15 cellular contexts compared by ENCODE assay signal in genomic region chr11:20027546-20028014, GRCh38.
DNase-seq lines count a peak whose midpoint lies in the region; ATAC-seq and TF ChIP-seq lines count a peak whose summit lies in the region.
"Had no signal": no experiment of that assay in that cellular context is flagged by ENCODE, and none has a peak within 500 bp of the region (broad histone marks: within the 10 kb centered on the region; RNA-seq: fewer than 3 reads in every experiment).

No MANE protein-coding gene starts in this region.

- H3K36me3 ChIP-seq in HUES48 (ENCODE audit: control insufficient read depth, insufficient read depth, low read length) (no peaks in the 10 kb centered on the region), PC-3 (ENCODE audit: low read depth, low read length) (no peaks in the 10 kb centered on the region), esophagus (ENCODE audit: control insufficient read depth in 2 of 2, insufficient read depth in 2 of 2, low read length in 1 of 2) (no peaks in the 10 kb centered on the region)
- H3K36me3 ChIP-seq: left ventricle myocardium inferior had no signal

- H3K27ac ChIP-seq in HUES48 (ENCODE audit: low read depth, low read length) (peak overlapping the region; percentile 93), PC-3 (ENCODE audit: low read length) (peak overlapping the region; percentile 63), esophagus (ENCODE audit: low read depth in 2 of 2, low read length in 1 of 2) (peak overlapping the region; percentile 79 to 80), caudate nucleus (ENCODE audit: low read depth, low read length) (no peak overlapping the region)
- H3K27ac ChIP-seq: left ventricle myocardium inferior had no signal

- no peaks in the 10 kb centered on the region for H3K79me2 ChIP-seq in PC-3 (ENCODE audit: low read length)

- intact Hi-C loops in PC-3 (cut with micrococcal nuclease): no loop called here

- no peaks in the 10 kb centered on the region for H4K20me1 ChIP-seq in PC-3 (ENCODE audit: low read length)

- CTCF ChIA-PET in PC-3 (lab: Charles Lee): no interaction called here
- CTCF ChIA-PET in activated CD4-positive, alpha-beta T cell treated with anti-CD3 and anti-CD28 coated beads, Interleukin-2, amount 10 ng/mL, durations not matched to agents 7 days and 5 days (lab: Charles Lee): no interaction called here

- TF ChIP-seq CTCF in PC-3 (conservative IDR thresholded peaks at IDR 0.05; ENCODE audit: low read depth, low read length) (no peak), nephron progenitor cell (IDR thresholded peaks at IDR 0.05) (no peak)

- H2AFZ ChIP-seq in PC-3 (ENCODE audit: low read length): no peak overlapping the region

- DNase-seq in PC-3 (no peak), nephron progenitor cell (no peak), caudate nucleus (lab: John Stamatoyannopoulos, UW) (no peak), dedifferentiated amniotic fluid mesenchymal stem cell (ENCODE audit: extremely low spot score) (no peak), NCI-H2196 treated with DMSO at 0.1 percent for 48 hours (lab: John Stamatoyannopoulos, UW; ENCODE audit: unreplicated experiment) (no peak)
- DNase-seq in activated CD4-positive, alpha-beta T cell treated with anti-CD3 and anti-CD28 coated beads, Interleukin-2, amount 10 ng/mL, durations not matched to agents 7 days and 5 days: no peak
- DNase-seq: head of caudate nucleus; left ventricle myocardium inferior; NK-92 treated with Interleukin-12 subunit alpha and Interleukin-12 subunit beta, amount 100 ng/mL, for 24 hours had no signal

- H3K4me1 Mint-ChIP-seq in nephron progenitor cell: peaks cover 88% of the 10 kb centered on the region
- no peaks in the 10 kb centered on the region for H3K4me1 Mint-ChIP-seq in activated CD4-positive, alpha-beta T cell treated with anti-CD3 and anti-CD28 coated beads, Interleukin-2, amount 10 ng/mL, durations not matched to agents 7 days and 5 days
- H3K4me1 Mint-ChIP-seq: CD14-positive monocyte, IgD-negative memory B cell had no signal

- 31 to 33% methylated on average over 4 of the region's 4 CpGs for WGBS in esophagus, 2 donors

- H3K9me3 ChIP-seq in HUES48 (ENCODE audit: control insufficient read depth, insufficient read depth, low read length): no peaks in the 10 kb centered on the region
- no peaks in the 10 kb centered on the region for H3K9me3 ChIP-seq in PC-3 (ENCODE audit: low read length)
- H3K9me3 ChIP-seq in esophagus (ENCODE audit: control insufficient read depth in 2 of 2, insufficient read depth in 1 of 2, low read depth in 1 of 2, low read length in 1 of 2): no peaks in the 10 kb centered on the region
- H3K9me3 ChIP-seq: left ventricle myocardium inferior had no signal

- no peak overlapping the region for H3K9ac ChIP-seq in HUES48 (ENCODE audit: low read depth, low read length)
- peak overlapping the region; percentile 18 for H3K9ac ChIP-seq in PC-3 (ENCODE audit: low read length)

- no TSS peak for BruUV-seq in PC-3 (replicated peaks; lab: Mats Ljungman, UMichigan)

- no peaks in the 10 kb centered on the region for H3K9me2 ChIP-seq in PC-3 (replicated peaks; ENCODE audit: low read length)

- H3K27ac Mint-ChIP-seq in nephron progenitor cell: peak overlapping the region; percentile 92
- no peak overlapping the region for H3K27ac Mint-ChIP-seq in activated CD4-positive, alpha-beta T cell treated with anti-CD3 and anti-CD28 coated beads, Interleukin-2, amount 10 ng/mL, durations not matched to agents 7 days and 5 days
- H3K27ac Mint-ChIP-seq: CD14-positive monocyte; IgD-negative memory B cell; stimulated activated naive CD8-positive, alpha-beta T cell treated with anti-CD3 and anti-CD28 coated beads, Interleukin-15, Interleukin-2, amounts not matched to agents 100 ng/mL and 50 ng/mL, for 24 hours had no signal

- H3F3A ChIP-seq in PC-3 (ENCODE audit: low read length, unreplicated experiment): peaks cover 2% of the 10 kb centered on the region

- peaks cover 8% of the 10 kb centered on the region for H3K27me3 Mint-ChIP-seq in nephron progenitor cell (ENCODE audit: low read depth, poor library complexity)
- peaks cover 12% of the 10 kb centered on the region for H3K27me3 Mint-ChIP-seq in activated CD4-positive, alpha-beta T cell treated with anti-CD3 and anti-CD28 coated beads, Interleukin-2, amount 10 ng/mL, durations not matched to agents 7 days and 5 days

- ATAC-seq in PC-3: no peak

- H3K4me1 ChIP-seq in HUES48 (ENCODE audit: control insufficient read depth, insufficient read depth, low read length): peaks cover 87% of the 10 kb centered on the region
- peaks cover 44% of the 10 kb centered on the region for H3K4me1 ChIP-seq in PC-3 (ENCODE audit: insufficient read depth, low read length)
- peaks cover 5 to 20% of the 10 kb centered on the region in 2 donors for H3K4me1 ChIP-seq in esophagus (ENCODE audit: control insufficient read depth in 2 of 2, insufficient read depth in 2 of 2, low read length in 1 of 2)

- peak overlapping the region; percentile 44 for H3K4me3 ChIP-seq in HUES48 (ENCODE audit: low read depth, low read length)
- no peak overlapping the region; the same call in 1 of the 2 replicates for H3K4me3 ChIP-seq in PC-3 (ENCODE audit: low read length)
- peak overlapping the region in 1 of 2 donors; percentile 29 for H3K4me3 ChIP-seq in esophagus (ENCODE audit: low read depth in 1 of 2, low read length in 2 of 2)
- H3K4me3 ChIP-seq: left ventricle myocardium inferior had no signal

- POLR2A ChIA-PET in PC-3 (lab: Charles Lee; ENCODE audit: unreplicated experiment): no interaction called here
- POLR2A ChIA-PET in activated CD4-positive, alpha-beta T cell treated with anti-CD3 and anti-CD28 coated beads, Interleukin-2, amount 10 ng/mL, durations not matched to agents 7 days and 5 days (lab: Charles Lee): no interaction called here

- no peaks in the 10 kb centered on the region for H3K36me3 Mint-ChIP-seq in nephron progenitor cell (ENCODE audit: low read depth)
- H3K36me3 Mint-ChIP-seq in activated CD4-positive, alpha-beta T cell treated with anti-CD3 and anti-CD28 coated beads, Interleukin-2, amount 10 ng/mL, durations not matched to agents 7 days and 5 days (ENCODE audit: low read depth): no peaks in the 10 kb centered on the region
- H3K36me3 Mint-ChIP-seq: CD14-positive monocyte, IgD-negative memory B cell had no signal

- no peaks in the 10 kb centered on the region for H3K9me3 Mint-ChIP-seq in nephron progenitor cell
- H3K9me3 Mint-ChIP-seq in activated CD4-positive, alpha-beta T cell treated with anti-CD3 and anti-CD28 coated beads, Interleukin-2, amount 10 ng/mL, durations not matched to agents 7 days and 5 days: no peaks in the 10 kb centered on the region
- H3K9me3 Mint-ChIP-seq: IgD-negative memory B cell; neural crest cell; stimulated activated naive CD8-positive, alpha-beta T cell treated with anti-CD3 and anti-CD28 coated beads, Interleukin-15, Interleukin-2, amounts not matched to agents 100 ng/mL and 50 ng/mL, for 24 hours had no signal

- H3K4me3 Mint-ChIP-seq in nephron progenitor cell: peak overlapping the region; percentile 77
- no peak overlapping the region for H3K4me3 Mint-ChIP-seq in activated CD4-positive, alpha-beta T cell treated with anti-CD3 and anti-CD28 coated beads, Interleukin-2, amount 10 ng/mL, durations not matched to agents 7 days and 5 days
- H3K4me3 Mint-ChIP-seq: CD14-positive monocyte; IgD-negative memory B cell; neural crest cell; stimulated activated naive CD8-positive, alpha-beta T cell treated with anti-CD3 and anti-CD28 coated beads, Interleukin-15, Interleukin-2, amounts not matched to agents 100 ng/mL and 50 ng/mL, for 24 hours had no signal

- peak overlapping the region; percentile 36 for H3K4me2 ChIP-seq in PC-3 (ENCODE audit: low read length)

- H3K27me3 ChIP-seq in HUES48 (ENCODE audit: control insufficient read depth, insufficient read depth, low read length): peaks cover 19% of the 10 kb centered on the region
- no peaks in the 10 kb centered on the region for H3K27me3 ChIP-seq in PC-3 (ENCODE audit: low read length)
- no peaks in the 10 kb centered on the region for H3K27me3 ChIP-seq in esophagus (ENCODE audit: control insufficient read depth in 1 of 2, insufficient read depth in 2 of 2, low read length in 2 of 2)
